In the genomic region with DNA sequence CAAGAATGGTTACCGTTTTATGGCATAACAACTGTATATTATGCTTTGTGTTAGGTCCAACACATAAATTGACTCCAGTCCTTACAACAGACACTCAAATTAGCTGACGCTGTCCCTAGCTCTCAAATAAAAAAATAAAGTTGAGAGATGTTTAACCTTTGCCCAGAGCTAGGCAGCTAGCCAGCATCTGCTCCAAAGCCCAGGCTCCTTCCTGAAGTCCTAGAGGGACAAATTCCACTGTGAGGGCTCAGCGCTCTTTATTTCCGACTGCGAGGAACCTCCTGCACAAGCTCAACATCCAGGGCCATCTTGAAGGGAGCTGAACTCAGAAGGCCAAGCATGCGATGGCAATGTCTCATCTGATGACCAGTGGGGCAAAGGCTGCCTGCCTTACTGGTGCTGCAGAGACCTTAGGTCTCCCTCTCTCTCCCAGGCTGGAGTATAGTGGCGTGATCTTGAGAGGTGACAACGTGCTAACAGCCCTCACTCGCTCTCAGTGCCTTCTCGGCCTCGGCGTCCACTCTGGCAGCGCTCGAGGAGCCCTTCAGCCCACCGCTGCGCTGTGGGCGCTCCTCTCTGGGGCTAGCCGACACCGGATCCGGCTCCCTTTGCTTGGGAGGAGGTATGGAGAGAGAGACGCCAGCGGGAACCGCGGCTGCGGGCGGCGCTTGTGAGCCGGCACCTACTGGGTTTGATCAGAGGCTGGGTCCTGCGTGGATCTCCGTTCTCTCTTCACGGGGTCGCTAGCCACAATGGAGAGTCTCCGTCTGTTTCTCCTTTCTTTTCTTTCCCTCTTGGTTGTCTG, we compare ENCODE assay signal across 1 cellular context.
TF ChIP-seq lines count a peak whose summit lies in the region.

No MANE protein-coding gene starts in this region.

TF ChIP-seq in GM23338, 12 proteins besides CTCF, POLR2A, EP300 and RAD21 (continued from another document):
- TF ChIP-seq, protein P1, sequence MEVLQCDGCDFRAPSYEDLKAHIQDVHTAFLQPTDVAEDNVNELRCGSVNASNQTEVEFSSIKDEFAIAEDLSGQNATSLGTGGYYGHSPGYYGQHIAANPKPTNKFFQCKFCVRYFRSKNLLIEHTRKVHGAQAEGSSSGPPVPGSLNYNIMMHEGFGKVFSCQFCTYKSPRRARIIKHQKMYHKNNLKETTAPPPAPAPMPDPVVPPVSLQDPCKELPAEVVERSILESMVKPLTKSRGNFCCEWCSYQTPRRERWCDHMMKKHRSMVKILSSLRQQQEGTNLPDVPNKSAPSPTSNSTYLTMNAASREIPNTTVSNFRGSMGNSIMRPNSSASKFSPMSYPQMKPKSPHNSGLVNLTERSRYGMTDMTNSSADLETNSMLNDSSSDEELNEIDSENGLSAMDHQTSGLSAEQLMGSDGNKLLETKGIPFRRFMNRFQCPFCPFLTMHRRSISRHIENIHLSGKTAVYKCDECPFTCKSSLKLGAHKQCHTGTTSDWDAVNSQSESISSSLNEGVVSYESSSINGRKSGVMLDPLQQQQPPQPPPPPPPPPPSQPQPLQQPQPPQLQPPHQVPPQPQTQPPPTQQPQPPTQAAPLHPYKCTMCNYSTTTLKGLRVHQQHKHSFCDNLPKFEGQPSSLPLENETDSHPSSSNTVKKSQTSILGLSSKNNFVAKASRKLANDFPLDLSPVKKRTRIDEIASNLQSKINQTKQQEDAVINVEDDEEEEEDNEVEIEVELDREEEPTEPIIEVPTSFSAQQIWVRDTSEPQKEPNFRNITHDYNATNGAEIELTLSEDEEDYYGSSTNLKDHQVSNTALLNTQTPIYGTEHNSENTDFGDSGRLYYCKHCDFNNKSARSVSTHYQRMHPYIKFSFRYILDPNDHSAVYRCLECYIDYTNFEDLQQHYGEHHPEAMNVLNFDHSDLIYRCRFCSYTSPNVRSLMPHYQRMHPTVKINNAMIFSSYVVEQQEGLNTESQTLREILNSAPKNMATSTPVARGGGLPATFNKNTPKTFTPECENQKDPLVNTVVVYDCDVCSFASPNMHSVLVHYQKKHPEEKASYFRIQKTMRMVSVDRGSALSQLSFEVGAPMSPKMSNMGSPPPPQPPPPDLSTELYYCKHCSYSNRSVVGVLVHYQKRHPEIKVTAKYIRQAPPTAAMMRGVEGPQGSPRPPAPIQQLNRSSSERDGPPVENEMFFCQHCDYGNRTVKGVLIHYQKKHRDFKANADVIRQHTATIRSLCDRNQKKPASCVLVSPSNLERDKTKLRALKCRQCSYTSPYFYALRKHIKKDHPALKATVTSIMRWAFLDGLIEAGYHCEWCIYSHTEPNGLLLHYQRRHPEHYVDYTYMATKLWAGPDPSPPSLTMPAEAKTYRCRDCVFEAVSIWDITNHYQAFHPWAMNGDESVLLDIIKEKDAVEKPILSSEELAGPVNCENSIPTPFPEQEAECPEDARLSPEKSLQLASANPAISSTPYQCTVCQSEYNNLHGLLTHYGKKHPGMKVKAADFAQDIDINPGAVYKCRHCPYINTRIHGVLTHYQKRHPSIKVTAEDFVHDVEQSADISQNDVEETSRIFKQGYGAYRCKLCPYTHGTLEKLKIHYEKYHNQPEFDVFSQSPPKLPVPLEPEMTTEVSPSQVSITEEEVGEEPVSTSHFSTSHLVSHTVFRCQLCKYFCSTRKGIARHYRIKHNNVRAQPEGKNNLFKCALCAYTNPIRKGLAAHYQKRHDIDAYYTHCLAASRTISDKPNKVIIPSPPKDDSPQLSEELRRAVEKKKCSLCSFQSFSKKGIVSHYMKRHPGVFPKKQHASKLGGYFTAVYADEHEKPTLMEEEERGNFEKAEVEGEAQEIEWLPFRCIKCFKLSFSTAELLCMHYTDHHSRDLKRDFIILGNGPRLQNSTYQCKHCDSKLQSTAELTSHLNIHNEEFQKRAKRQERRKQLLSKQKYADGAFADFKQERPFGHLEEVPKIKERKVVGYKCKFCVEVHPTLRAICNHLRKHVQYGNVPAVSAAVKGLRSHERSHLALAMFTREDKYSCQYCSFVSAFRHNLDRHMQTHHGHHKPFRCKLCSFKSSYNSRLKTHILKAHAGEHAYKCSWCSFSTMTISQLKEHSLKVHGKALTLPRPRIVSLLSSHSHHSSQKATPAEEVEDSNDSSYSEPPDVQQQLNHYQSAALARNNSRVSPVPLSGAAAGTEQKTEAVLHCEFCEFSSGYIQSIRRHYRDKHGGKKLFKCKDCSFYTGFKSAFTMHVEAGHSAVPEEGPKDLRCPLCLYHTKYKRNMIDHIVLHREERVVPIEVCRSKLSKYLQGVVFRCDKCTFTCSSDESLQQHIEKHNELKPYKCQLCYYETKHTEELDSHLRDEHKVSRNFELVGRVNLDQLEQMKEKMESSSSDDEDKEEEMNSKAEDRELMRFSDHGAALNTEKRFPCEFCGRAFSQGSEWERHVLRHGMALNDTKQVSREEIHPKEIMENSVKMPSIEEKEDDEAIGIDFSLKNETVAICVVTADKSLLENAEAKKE (CRISPR knock-in tag; IDR thresholded peaks at IDR 0.05): no peak
- TF ChIP-seq ZNF114 (CRISPR knock-in tag; IDR thresholded peaks at IDR 0.05) (no peak), POLR2AphosphoS5 (IDR thresholded peaks at IDR 0.05; ENCODE audit: low read depth) (no peak)
